In genomic region chr4:24805036-24805435, GRCh38 we compare ENCODE assay signal across 20 cellular contexts. TPM values are rescaled to one million over a fixed set of nuclear protein-coding genes. Genes with fewer than 3 reads are reported as not detected.
DNase-seq lines count a peak whose midpoint lies in the region; ATAC-seq and TF ChIP-seq lines count a peak whose summit lies in the region.
"Had no signal": no experiment of that assay in that cellular context is flagged by ENCODE, and none has a peak within 500 bp of the region (broad histone marks: within the 10 kb centered on the region; RNA-seq: fewer than 3 reads in every experiment).

No MANE protein-coding gene starts in this region.

- H3K9me3 ChIP-seq in esophagus muscularis mucosa: no peaks in the 10 kb centered on the region
- H3K9me3 ChIP-seq in thyroid gland: no peaks in the 10 kb centered on the region
- H3K9me3 ChIP-seq: A549, heart right ventricle had no signal

- intact Hi-C loops in esophagus muscularis mucosa (cut with DNase I): no loop called here
- intact Hi-C loops in thyroid gland (cut with DNase I): no loop called here

- DNase-seq in NCI-H2029 treated with DMSO at 0.1 percent for 48 hours (lab: John Stamatoyannopoulos, UW) (peak; percentile 6), NCI-H2029 (lab: John Stamatoyannopoulos, UW) (no peak), NCI-H774 (lab: John Stamatoyannopoulos, UW) (peak; percentile 42), esophagus muscularis mucosa (ENCODE audit: extremely low spot score) (peak; percentile 84), thyroid gland (peak; percentile 29 to 34), Ammon's horn (ENCODE audit: low spot score) (no peak), amygdala (lab: John Stamatoyannopoulos, UW) (no peak)
- DNase-seq: activated CD4-positive, alpha-beta T cell treated with anti-CD3 and anti-CD28 coated beads for 36 hours; activated gamma-delta T cell; DMS79; heart right ventricle; naive thymus-derived CD4-positive, alpha-beta T cell; NCI-H1436; NCI-H82; stimulated activated CD4-positive, alpha-beta T cell treated with anti-CD3 and anti-CD28 coated beads, Interleukin-4, amount 100 ng/mL, for 24 hours; substantia nigra; T1000 had no signal

- TF ChIP-seq EP300 in esophagus muscularis mucosa (IDR thresholded peaks at IDR 0.05): peak; percentile 5

- 65% methylated on average over 5 of the region's 5 CpGs for WGBS in esophagus muscularis mucosa
- 43 to 46% methylated on average over 5 of the region's 5 CpGs for WGBS in thyroid gland, 2 donors

- peaks cover 23 to 89% (median 78%) of the 10 kb centered on the region in 4 donors for H3K4me1 ChIP-seq in esophagus muscularis mucosa
- H3K4me1 ChIP-seq in thyroid gland: peaks cover 17 to 25% of the 10 kb centered on the region in 2 donors
- H3K4me1 ChIP-seq: A549 had no signal

- no peaks in the 10 kb centered on the region for H3K27me3 ChIP-seq in esophagus muscularis mucosa
- no peaks in the 10 kb centered on the region for H3K27me3 ChIP-seq in thyroid gland

- H3K36me3 ChIP-seq in esophagus muscularis mucosa: peaks cover 0 to 29% (median 14%) of the 10 kb centered on the region in 4 donors
- H3K36me3 ChIP-seq in thyroid gland: no peaks in the 10 kb centered on the region

- H3K4me3 ChIP-seq in esophagus muscularis mucosa (no peak overlapping the region), thyroid gland (replicated peaks in 1 of 3) (no peak overlapping the region)
- H3K4me3 ChIP-seq: A549, heart right ventricle, SK-N-MC had no signal

- no peak for TF ChIP-seq POLR2A in esophagus muscularis mucosa (IDR thresholded peaks at IDR 0.05; ENCODE audit: low read depth)
- TF ChIP-seq POLR2A in thyroid gland (IDR thresholded peaks at IDR 0.05): no peak

- TF ChIP-seq CTCF in esophagus muscularis mucosa (IDR thresholded peaks at IDR 0.05): no peak
- no peak for TF ChIP-seq CTCF in thyroid gland (IDR thresholded peaks at IDR 0.05)

- no peak for ATAC-seq in HG02763 (IDR thresholded peaks at IDR 0.05; ENCODE audit: unreplicated experiment)
- ATAC-seq: A549; activated CD4-positive, alpha-beta T cell treated with anti-CD3 and anti-CD28 coated beads for 36 hours; heart right ventricle; naive thymus-derived CD4-positive, alpha-beta T cell had no signal

- H3K27ac ChIP-seq in esophagus muscularis mucosa (replicated peaks in 1 of 4) (peak overlapping the region; percentile 65 to 86 (median 81)), thyroid gland (peak overlapping the region; percentile 27 to 48 (median 30))
- H3K27ac ChIP-seq: A549, heart right ventricle, SK-N-MC had no signal

RNA-seq across cellular contexts. Expression of gene SOD3, which starts 9.7 kb away (rescaled TPM):
- 1,000 to 10,000 TPM in 1 of 4 donors, 100 to 1,000 TPM in 3; 404 to 1,012 (median 570) TPM for total RNA-seq in esophagus muscularis mucosa
- total RNA-seq in thyroid gland: 100 to 1,000 TPM; 140 to 215 (median 162) TPM
- total RNA-seq: activated CD4-positive, alpha-beta T cell treated with anti-CD3 and anti-CD28 coated beads for 36 hours; naive thymus-derived CD4-positive, alpha-beta T cell had no signal

Comparison
In these comparisons a context has a peak if more than half of its experiments do, and no peak if none do; other contexts are left out.
1. DNase-seq: peak in NCI-H2029 treated with DMSO at 0.1 percent for 48 hours (single experiment), NCI-H774 (single experiment), esophagus muscularis mucosa (single experiment) and thyroid gland (2 of 2); none in NCI-H2029 (single experiment), Ammon's horn (single experiment) and amygdala (0 of 56).